Comparison of ENCODE assay signal across 9 cellular contexts in genomic region chr15:57259511-57260143, GRCh38.
DNase-seq lines count a peak whose midpoint lies in the region; ATAC-seq and TF ChIP-seq lines count a peak whose summit lies in the region.
"Had no signal": no experiment of that assay in that cellular context is flagged by ENCODE, and none has a peak within 500 bp of the region (broad histone marks: within the 10 kb centered on the region; RNA-seq: fewer than 3 reads in every experiment).

No MANE protein-coding gene starts in this region.

- no peaks in the 10 kb centered on the region for H3K27me3 ChIP-seq in ascending aorta

- ATAC-seq in GM18907 (IDR thresholded peaks at IDR 0.05; ENCODE audit: unreplicated experiment) (peak; percentile 50), mucosa of descending colon (peak; percentile 99), HG02623 (IDR thresholded peaks at IDR 0.05; ENCODE audit: unreplicated experiment) (no peak), GM19023 (IDR thresholded peaks at IDR 0.05; ENCODE audit: unreplicated experiment) (no peak), HG03139 (IDR thresholded peaks at IDR 0.05; ENCODE audit: unreplicated experiment) (no peak)

- no peaks in the 10 kb centered on the region for H3K9me3 ChIP-seq in mucosa of descending colon
- H3K9me3 ChIP-seq in ascending aorta = no peaks in the 10 kb centered on the region

- peak overlapping the region in 1 of 2 donors; percentile 38 for H3K27ac ChIP-seq in ascending aorta

- intact Hi-C loops in mucosa of descending colon (cut with DNase I, micrococcal nuclease) (no loop called here), ascending aorta (cut with DNase I) (no loop called here)

- H3K4me3 ChIP-seq in mucosa of descending colon = no peak overlapping the region
- H3K4me3 ChIP-seq in ascending aorta = no peak overlapping the region

- H3K4me1 ChIP-seq in mucosa of descending colon (ENCODE audit: low read depth) = no peaks in the 10 kb centered on the region
- H3K4me1 ChIP-seq in ascending aorta = peaks cover 0 to 8% of the 10 kb centered on the region in 2 donors

- DNase-seq in NCI-H187 (lab: John Stamatoyannopoulos, UW) = peak; percentile 69 to 82
- peak; percentile 49 for DNase-seq in SW480 (ENCODE audit: low spot score)
- DNase-seq in mucosa of descending colon = peak; percentile 36 to 59 (median 56)
- DNase-seq in ascending aorta (ENCODE audit: low spot score in 2 of 2) = no peak
- DNase-seq: CD8-positive, alpha-beta memory T cell had no signal

- H3K36me3 ChIP-seq in mucosa of descending colon (ENCODE audit: low read depth) = no peaks in the 10 kb centered on the region
- H3K36me3 ChIP-seq in ascending aorta = peaks cover 22 to 26% of the 10 kb centered on the region in 2 donors

- no peak for TF ChIP-seq CTCF in mucosa of descending colon (IDR thresholded peaks at IDR 0.05)
- TF ChIP-seq CTCF in ascending aorta (IDR thresholded peaks at IDR 0.05) = no peak

Comparison
In these comparisons a context has a peak if more than half of its experiments do, and no peak if none do; other contexts are left out.
1. ATAC-seq: peak in GM18907 (single experiment) and mucosa of descending colon (single experiment); none in HG02623 (single experiment), GM19023 (single experiment) and HG03139 (single experiment).
2. DNase-seq: peak in NCI-H187 (2 of 2), SW480 (single experiment) and mucosa of descending colon (3 of 3); none in ascending aorta (0 of 2).